ENCODE assay signal across 9 cellular contexts in genomic region chr4:121189811-121190210, GRCh38. TPM values are rescaled to one million over a fixed set of nuclear protein-coding genes. Genes with fewer than 3 reads are reported as not detected.
A peak's percentile ranks its signal among the peaks of the same experiment; 100 is the strongest.
DNase-seq lines count a peak whose midpoint lies in the region; ATAC-seq and TF ChIP-seq lines count a peak whose summit lies in the region.
"Had no signal": no experiment of that assay in that cellular context is flagged by ENCODE, and none has a peak within 500 bp of the region (broad histone marks: within the 10 kb centered on the region; RNA-seq: fewer than 3 reads in every experiment).

No MANE protein-coding gene starts in this region.

- no peaks in the 10 kb centered on the region for H3K9me3 ChIP-seq in uterus

- in situ Hi-C loops in G401 (cut with HindIII; ENCODE audit: low sequenced_read_pairs) = no loop called here

- ATAC-seq in GM21528 (IDR thresholded peaks at IDR 0.05; ENCODE audit: low FRiP score, unreplicated experiment) = peak; percentile 96
- ATAC-seq in activated naive CD4-positive, alpha-beta T cell treated with anti-CD3 and anti-CD28 coated beads, Interleukin-2, amount 50 U/mL, for 72 hours = peak; percentile 92 to 97

- H3K4me3 ChIP-seq in KMS-11 (IDR thresholded peaks at IDR 0.05; ENCODE audit: insufficient read depth, low read depth, low read length) (no peak overlapping the region), uterus (no peak overlapping the region)

- DNase-seq in G401 (ENCODE audit: low spot score) (peak; percentile 7), uterus (no peak), anterior cingulate cortex (lab: John Stamatoyannopoulos, UW) (no peak), endothelial cell (ENCODE audit: low spot score) (no peak), OCI-M2 (lab: John Stamatoyannopoulos, UW; ENCODE audit: unreplicated experiment) (no peak)
- peak in 1 of 2 donors; percentile 38 for DNase-seq in activated naive CD4-positive, alpha-beta T cell treated with anti-CD3 and anti-CD28 coated beads, Interleukin-2, amount 50 U/mL, for 72 hours (ENCODE audit: low spot score in 2 of 2)
- DNase-seq: activated B cell treated with CpG ODN at 0.5 μM for 24 hours had no signal

- no peaks in the 10 kb centered on the region for H3K9me3 Mint-ChIP-seq in activated naive CD4-positive, alpha-beta T cell treated with anti-CD3 and anti-CD28 coated beads, Interleukin-2, amount 50 U/mL, for 72 hours
- no peaks in the 10 kb centered on the region for H3K9me3 Mint-ChIP-seq in endothelial cell (ENCODE audit: unreplicated experiment)
- H3K9me3 Mint-ChIP-seq: activated B cell treated with CpG ODN at 0.5 μM for 24 hours had no signal

- H3K4me3 Mint-ChIP-seq in endothelial cell (ENCODE audit: unreplicated experiment) = no peak overlapping the region
- H3K4me3 Mint-ChIP-seq: activated B cell treated with CpG ODN at 0.5 μM for 24 hours had no signal

- H3K4me1 ChIP-seq in KMS-11 (ENCODE audit: low read depth, poor library complexity, severe bottlenecking) (peaks cover 59% of the 10 kb centered on the region), uterus (no peaks in the 10 kb centered on the region)

- no peaks in the 10 kb centered on the region for H3K79me2 ChIP-seq in KMS-11 (ENCODE audit: insufficient read depth, low read depth)

- TF ChIP-seq CTCF in KMS-11 (conservative IDR thresholded peaks at IDR 0.05; ENCODE audit: low read depth, low read length) (0 out of 2 replicates have a peak, but pooled peaks have one; percentile 23), uterus (IDR thresholded peaks at IDR 0.05) (no peak), endothelial cell (IDR thresholded peaks at IDR 0.05; ENCODE audit: unreplicated experiment) (no peak)

- peaks cover 3% of the 10 kb centered on the region for H3K27me3 Mint-ChIP-seq in endothelial cell (ENCODE audit: unreplicated experiment)
- H3K27me3 Mint-ChIP-seq: activated B cell treated with CpG ODN at 0.5 μM for 24 hours had no signal

- H2AFZ ChIP-seq in KMS-11 (ENCODE audit: low read depth) = peak overlapping the region; percentile 23; the same call in 1 of the 2 replicates

- no peaks in the 10 kb centered on the region for H3K4me1 Mint-ChIP-seq in endothelial cell (ENCODE audit: unreplicated experiment)

- no peaks in the 10 kb centered on the region for H3K36me3 ChIP-seq in KMS-11 (ENCODE audit: insufficient read depth)
- no peaks in the 10 kb centered on the region for H3K36me3 ChIP-seq in uterus

- intact Hi-C loops in uterus (cut with DNase I; ENCODE audit: low total_unique reads) = no loop called here

- TF ChIP-seq POLR2A in uterus (IDR thresholded peaks at IDR 0.05) = no peak

- no peaks in the 10 kb centered on the region for H3K27me3 ChIP-seq in KMS-11 (ENCODE audit: insufficient read depth, low read depth)
- no peaks in the 10 kb centered on the region for H3K27me3 ChIP-seq in uterus

- H4K20me1 ChIP-seq in KMS-11 (ENCODE audit: insufficient read depth) = no peaks in the 10 kb centered on the region

- peak overlapping the region; percentile 69 for H3K4me2 ChIP-seq in KMS-11

- no peaks in the 10 kb centered on the region for H3K36me3 Mint-ChIP-seq in activated naive CD4-positive, alpha-beta T cell treated with anti-CD3 and anti-CD28 coated beads, Interleukin-2, amount 50 U/mL, for 72 hours
- no peaks in the 10 kb centered on the region for H3K36me3 Mint-ChIP-seq in endothelial cell (ENCODE audit: low read depth, unreplicated experiment)

- H3K27ac Mint-ChIP-seq in activated naive CD4-positive, alpha-beta T cell treated with anti-CD3 and anti-CD28 coated beads, Interleukin-2, amount 50 U/mL, for 72 hours = peak overlapping the region in 1 of 2 donors; percentile 46
- H3K27ac Mint-ChIP-seq in endothelial cell (ENCODE audit: unreplicated experiment) = no peak overlapping the region
- H3K27ac Mint-ChIP-seq: activated B cell treated with CpG ODN at 0.5 μM for 24 hours had no signal

- peak overlapping the region; percentile 2; the same call in 1 of the 2 replicates for H3K9ac ChIP-seq in KMS-11

- peak overlapping the region; percentile 44 for H3K27ac ChIP-seq in KMS-11
- H3K27ac ChIP-seq in uterus = no peak overlapping the region

RNA-seq across cellular contexts. Expression of gene TNIP3, which starts 25.7 kb away (rescaled TPM):
- not detected in 2 replicates for total RNA-seq in G401 (2014; rRNA removed; shearing (Covaris generic))
- total RNA-seq in activated naive CD4-positive, alpha-beta T cell treated with anti-CD3 and anti-CD28 coated beads, Interleukin-2, amount 50 U/mL, for 72 hours = 1 to 10 TPM; 3.2 to 5.4 TPM
- total RNA-seq in uterus (under 1 TPM in 1 of 4 donors, not detected in 3; 0.48 TPM), endothelial cell (ENCODE audit: unreplicated experiment) (4.0 TPM)
- total RNA-seq: activated B cell treated with CpG ODN at 0.5 μM for 24 hours had no signal
